In genomic region chr5:9441610-9442009, GRCh38 we compare ENCODE assay signal across 19 cellular contexts.
DNase-seq lines count a peak whose midpoint lies in the region; ATAC-seq and TF ChIP-seq lines count a peak whose summit lies in the region.
"Had no signal": no experiment of that assay in that cellular context is flagged by ENCODE, and none has a peak within 500 bp of the region (broad histone marks: within the 10 kb centered on the region; RNA-seq: fewer than 3 reads in every experiment).

No MANE protein-coding gene starts in this region.

- H2AFZ ChIP-seq in PC-3 (ENCODE audit: low read length) (0 out of 2 replicates have a peak overlapping the region, but pooled peaks have one; percentile 0), osteoblast (ENCODE audit: low read length) (no peak overlapping the region)

- no peak for TF ChIP-seq EP300 in esophagus muscularis mucosa (IDR thresholded peaks at IDR 0.05)

- TF ChIP-seq CTCF in PC-3 (conservative IDR thresholded peaks at IDR 0.05; ENCODE audit: low read depth, low read length), result no peak
- TF ChIP-seq CTCF in esophagus muscularis mucosa (IDR thresholded peaks at IDR 0.05), result no peak
- TF ChIP-seq CTCF in osteoblast (IDR thresholded peaks at IDR 0.05; ENCODE audit: extremely low read depth, low read depth, low read length), result no peak
- TF ChIP-seq CTCF in GM13976 (IDR thresholded peaks at IDR 0.05; ENCODE audit: borderline replicate concordance, control extremely low read depth, extremely low read depth, insufficient read depth, missing control alignments), result no peak

- in situ Hi-C loops in GM13976 (cut with MboI; ENCODE audit: low sequenced_read_pairs, unreplicated experiment), result no loop called here

- H3K27me3 Mint-ChIP-seq in T-cell, result no peaks in the 10 kb centered on the region
- H3K27me3 Mint-ChIP-seq: CD8-positive, alpha-beta memory T cell had no signal

- H3K4me1 ChIP-seq in PC-3 (ENCODE audit: insufficient read depth, low read length), result peaks cover 48% of the 10 kb centered on the region
- peaks cover 0 to 14% (median 9%) of the 10 kb centered on the region in 4 donors for H3K4me1 ChIP-seq in esophagus muscularis mucosa
- H3K4me1 ChIP-seq in osteoblast (ENCODE audit: insufficient read depth, low read length), result peaks cover 34% of the 10 kb centered on the region
- H3K4me1 ChIP-seq: SJCRH30 had no signal

- intact Hi-C loops in PC-3 (cut with micrococcal nuclease) (loop anchor here (5.0 kb wide), 3 partner anchors 54 to 101 kb away; no protein-coding TSS in a partner anchor), esophagus muscularis mucosa (cut with DNase I) (no loop called here)

- no peak overlapping the region; the same call in 1 of the 2 replicates for H3K9ac ChIP-seq in PC-3 (ENCODE audit: low read length)

- no peaks in the 10 kb centered on the region for H3K9me3 ChIP-seq in PC-3 (ENCODE audit: low read length)
- peaks cover 0 to 6% (median 2%) of the 10 kb centered on the region in 4 donors for H3K9me3 ChIP-seq in esophagus muscularis mucosa
- H3K9me3 ChIP-seq in osteoblast (ENCODE audit: low read depth, low read length), result no peaks in the 10 kb centered on the region
- H3K9me3 ChIP-seq: SJCRH30 had no signal

- H3K36me3 Mint-ChIP-seq in T-cell, result no peaks in the 10 kb centered on the region
- H3K36me3 Mint-ChIP-seq: CD8-positive, alpha-beta memory T cell had no signal

- peaks cover 21% of the 10 kb centered on the region for H3F3A ChIP-seq in PC-3 (ENCODE audit: low read length, unreplicated experiment)

- H3K4me3 ChIP-seq in PC-3 (ENCODE audit: low read length) (no peak overlapping the region), esophagus muscularis mucosa (no peak overlapping the region), osteoblast (ENCODE audit: insufficient read depth, low read length) (no peak overlapping the region)
- H3K4me3 ChIP-seq: SJCRH30 had no signal

- no peaks in the 10 kb centered on the region for H3K9me2 ChIP-seq in PC-3 (replicated peaks; ENCODE audit: low read length)

- H3K27me3 ChIP-seq in PC-3 (ENCODE audit: low read length), result no peaks in the 10 kb centered on the region
- H3K27me3 ChIP-seq in esophagus muscularis mucosa, result no peaks in the 10 kb centered on the region
- no peaks in the 10 kb centered on the region for H3K27me3 ChIP-seq in osteoblast (ENCODE audit: insufficient read depth, low read length)
- H3K27me3 ChIP-seq: SJCRH30 had no signal

- ATAC-seq in PC-3, result no peak
- no peak for ATAC-seq in T-cell (replicated peaks in 1 of 4)

- H3K4me2 ChIP-seq in PC-3 (ENCODE audit: low read length), result no peak overlapping the region
- H3K4me2 ChIP-seq in osteoblast (ENCODE audit: insufficient read depth, low read length), result no peak overlapping the region

- POLR2A ChIA-PET in PC-3 (lab: Charles Lee; ENCODE audit: unreplicated experiment), result no interaction called here
- POLR2A ChIA-PET in T-cell (lab: Charles Lee), result no interaction called here

- no peak overlapping the region for H3K27ac Mint-ChIP-seq in T-cell
- H3K27ac Mint-ChIP-seq: H9 had no signal

- no peak for TF ChIP-seq POLR2A in esophagus muscularis mucosa (IDR thresholded peaks at IDR 0.05; ENCODE audit: low read depth)

- H3K4me1 Mint-ChIP-seq in T-cell, result no peaks in the 10 kb centered on the region
- H3K4me1 Mint-ChIP-seq: CD8-positive, alpha-beta memory T cell had no signal

- no TSS peak for BruUV-seq in PC-3 (replicated peaks; lab: Mats Ljungman, UMichigan)

- H3K79me2 ChIP-seq in PC-3 (ENCODE audit: low read length), result no peaks in the 10 kb centered on the region
- peaks cover 36% of the 10 kb centered on the region for H3K79me2 ChIP-seq in osteoblast (ENCODE audit: insufficient read depth, low read length)

- DNase-seq in HCEC 1CT (peak; percentile 36), PC-3 (peak; percentile 33), esophagus muscularis mucosa (ENCODE audit: extremely low spot score) (peak; percentile 87), osteoblast (ENCODE audit: insufficient read length, low spot score, missing footprints) (no peak), T-cell (no peak), GM19238 (ENCODE audit: insufficient read length, low spot score) (no peak), GM13976 (ENCODE audit: low spot score) (no peak)
- DNase-seq: C1 segment of cervical spinal cord; CD8-positive, alpha-beta memory T cell; DMS79; H9; Kasumi-1; NCI-H1092 treated with DMSO at 0.1 percent for 48 hours; NCI-H2107; NCI-H510A; NCI-H82; RPMI8226; SJCRH30 had no signal

- H4K20me1 ChIP-seq in PC-3 (ENCODE audit: low read length), result no peaks in the 10 kb centered on the region
- H4K20me1 ChIP-seq in osteoblast (ENCODE audit: insufficient read depth, low read length), result no peaks in the 10 kb centered on the region

- no peak overlapping the region for H3K4me3 Mint-ChIP-seq in T-cell
- H3K4me3 Mint-ChIP-seq: CD8-positive, alpha-beta memory T cell; H9 had no signal

- peaks cover 8 to 17% (median 13%) of the 10 kb centered on the region in 3 donors for H3K9me3 Mint-ChIP-seq in T-cell

- CTCF ChIA-PET in PC-3 (lab: Charles Lee), result no interaction called here
- CTCF ChIA-PET in T-cell (lab: Charles Lee), result no interaction called here

- H3K27ac ChIP-seq in PC-3 (ENCODE audit: low read length) (peak overlapping the region; percentile 93), esophagus muscularis mucosa (replicated peaks in 1 of 4) (no peak overlapping the region), osteoblast (ENCODE audit: low read depth, low read length) (peak overlapping the region; percentile 91)
- H3K27ac ChIP-seq: HL-60, SJCRH30 had no signal

- 73% methylated on average over 2 of the region's 2 CpGs for WGBS in esophagus muscularis mucosa

- H3K36me3 ChIP-seq in PC-3 (ENCODE audit: low read depth, low read length) (no peaks in the 10 kb centered on the region), esophagus muscularis mucosa (no peaks in the 10 kb centered on the region), osteoblast (ENCODE audit: insufficient read depth, low read length) (peaks cover 5% of the 10 kb centered on the region)
- H3K36me3 ChIP-seq: SJCRH30 had no signal

Comparison
In these comparisons a context has a peak if more than half of its experiments do, and no peak if none do; other contexts are left out.
1. DNase-seq: peak in HCEC 1CT (single experiment), PC-3 (single experiment) and esophagus muscularis mucosa (single experiment); none in osteoblast (single experiment), T-cell (0 of 34), GM19238 (single experiment) and GM13976 (single experiment).
2. H3K27ac ChIP-seq: peak in PC-3 (single experiment) and osteoblast (single experiment); none in esophagus muscularis mucosa (0 of 4).